In genomic region chr17:47425887-47426635, GRCh38 we compare ENCODE assay signal across 6 cellular contexts.
DNase-seq lines count a peak whose midpoint lies in the region; ATAC-seq, FAIRE-seq and TF ChIP-seq lines count a peak whose summit lies in the region.
"Not testable (repeated sequence)": the region's sequence is repeated elsewhere in the genome, so short reads cannot be mapped to it uniquely, and the experiment has no call there.

No MANE protein-coding gene starts in this region.

- H3K4me3 Mint-ChIP-seq in Calu3 (ENCODE audit: low read depth, unreplicated experiment) = not testable (repeated sequence)
- peak overlapping the region; percentile 51 for H3K4me3 Mint-ChIP-seq in activated CD8-positive, alpha-beta memory T cell treated with anti-CD3 and anti-CD28 coated beads, Interleukin-2, amount 10 ng/mL, durations not matched to agents 7 days and 5 days

- H3K27me3 Mint-ChIP-seq in Calu3 (ENCODE audit: unreplicated experiment) = not testable (repeated sequence)
- peaks cover 12% of the 10 kb centered on the region for H3K27me3 Mint-ChIP-seq in activated CD8-positive, alpha-beta memory T cell treated with anti-CD3 and anti-CD28 coated beads, Interleukin-2, amount 10 ng/mL, durations not matched to agents 7 days and 5 days

- CTCF ChIA-PET in Calu3 (lab: Charles Lee); HEK293 (lab: Yijun Ruan, JAX); activated CD8-positive, alpha-beta memory T cell treated with anti-CD3 and anti-CD28 coated beads, Interleukin-2, amount 10 ng/mL, durations not matched to agents 7 days and 5 days (lab: Charles Lee): not testable (repeated sequence)

- intact Hi-C loops in Calu3 (cut with micrococcal nuclease; ENCODE audit: unreplicated experiment) = not testable (repeated sequence)

- ATAC-seq in activated CD8-positive, alpha-beta memory T cell treated with anti-CD3 and anti-CD28 coated beads, Interleukin-2, amount 10 ng/mL, durations not matched to agents 7 days and 5 days = peak; percentile 23

- H3K9me3 Mint-ChIP-seq in Calu3 (ENCODE audit: low read depth, unreplicated experiment); activated CD8-positive, alpha-beta memory T cell treated with anti-CD3 and anti-CD28 coated beads, Interleukin-2, amount 10 ng/mL, durations not matched to agents 7 days and 5 days (ENCODE audit: low read depth): not testable (repeated sequence)

- not testable (repeated sequence) for H3K36me3 ChIP-seq in HEK293 (ENCODE audit: control insufficient read depth in 2 of 2, insufficient read depth in 1 of 2, low read length in 2 of 2)

- peaks cover 18% of the 10 kb centered on the region for H3K36me3 Mint-ChIP-seq in Calu3 (ENCODE audit: insufficient read depth, unreplicated experiment)
- H3K36me3 Mint-ChIP-seq in activated CD8-positive, alpha-beta memory T cell treated with anti-CD3 and anti-CD28 coated beads, Interleukin-2, amount 10 ng/mL, durations not matched to agents 7 days and 5 days = peaks cover 21% of the 10 kb centered on the region

- not testable (repeated sequence) for H3K9me3 ChIP-seq in HEK293 (ENCODE audit: control insufficient read depth, insufficient read depth, low read depth, low read length)

- not testable (repeated sequence) for H3K27ac ChIP-seq in HEK293 (ENCODE audit: extremely low read depth, low read depth, low read length)

- H3K27ac Mint-ChIP-seq in Calu3 (ENCODE audit: unreplicated experiment) = not testable (repeated sequence)
- H3K27ac Mint-ChIP-seq in activated CD8-positive, alpha-beta memory T cell treated with anti-CD3 and anti-CD28 coated beads, Interleukin-2, amount 10 ng/mL, durations not matched to agents 7 days and 5 days = peak overlapping the region; percentile 61

- POLR2A ChIA-PET in HEK293 (lab: Yijun Ruan, JAX) = not testable (repeated sequence)

- not testable (repeated sequence) for TF ChIP-seq POLR2A in GM12892 (IDR thresholded peaks at IDR 0.05; ENCODE audit: low read depth, low read length)

- FAIRE-seq in GM12892 (lab: Jason Lieb, UNC) = peak; percentile 66
- FAIRE-seq in islet of Langerhans (lab: Jason Lieb, UNC) = peak; percentile 51

- DNase-seq in Calu3; GM12892 (ENCODE audit: insufficient read length); activated CD8-positive, alpha-beta memory T cell treated with anti-CD3 and anti-CD28 coated beads, Interleukin-2, amount 10 ng/mL, durations not matched to agents 7 days and 5 days: not testable (repeated sequence)
- peak; percentile 0 for DNase-seq in MV-4-11 (lab: John Stamatoyannopoulos, UW)

- not testable (repeated sequence) for H3K4me1 Mint-ChIP-seq in Calu3 (ENCODE audit: low read depth, unreplicated experiment)
- H3K4me1 Mint-ChIP-seq in activated CD8-positive, alpha-beta memory T cell treated with anti-CD3 and anti-CD28 coated beads, Interleukin-2, amount 10 ng/mL, durations not matched to agents 7 days and 5 days = peaks cover 21% of the 10 kb centered on the region

- H3K4me1 ChIP-seq in HEK293 (ENCODE audit: control insufficient read depth, insufficient read depth, low read length) = not testable (repeated sequence)

- H3K4me3 ChIP-seq in HEK293 (ENCODE audit: low read depth, low read length) = not testable (repeated sequence)

- not testable (repeated sequence) for TF ChIP-seq CTCF in Calu3 (IDR thresholded peaks at IDR 0.05; ENCODE audit: unreplicated experiment); HEK293 (tag by site-specific recombination; IDR thresholded peaks at IDR 0.05)

- TSS peak; percentile 24 for BruUV-seq in Calu3 (replicated peaks; lab: Mats Ljungman, UMichigan)

TF ChIP-seq in HEK293, 187 proteins besides CTCF, POLR2A, EP300 and RAD21:
- peak; percentile 97 for TF ChIP-seq ZNF677 (tag by site-specific recombination; IDR thresholded peaks at IDR 0.05)
